In the genomic region with DNA sequence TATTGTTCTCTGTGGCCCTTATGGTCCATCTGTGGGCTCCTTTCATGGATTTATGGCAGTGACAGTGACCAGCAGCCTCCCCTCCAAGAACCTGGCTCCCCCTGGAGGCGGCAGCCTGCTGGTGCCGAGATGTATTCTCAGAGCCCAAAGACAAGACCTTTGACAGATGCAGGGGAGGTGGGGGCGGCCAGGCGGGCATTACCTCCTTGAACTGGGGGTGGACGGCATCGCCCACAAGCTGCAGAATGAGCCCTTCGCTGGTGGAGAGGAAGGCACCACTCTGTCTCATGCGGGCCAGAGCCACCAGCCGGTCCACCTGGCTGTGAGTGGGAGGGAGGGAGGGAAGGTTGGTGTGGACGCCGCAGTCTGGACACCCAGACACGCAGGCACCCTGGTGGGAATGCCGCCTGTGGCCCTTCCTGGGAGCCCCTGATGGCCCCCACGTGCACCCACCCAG, we compare ENCODE assay signal across 8 cellular contexts. TPM values are rescaled to one million over a fixed set of nuclear protein-coding genes. Genes with fewer than 3 reads are reported as not detected.
DNase-seq lines count a peak whose midpoint lies in the region; ATAC-seq and TF ChIP-seq lines count a peak whose summit lies in the region.

No MANE protein-coding gene starts in this region.

- no peak for ATAC-seq in HG03520 (IDR thresholded peaks at IDR 0.05; ENCODE audit: unreplicated experiment)

- intact Hi-C loops in testis (cut with DNase I; ENCODE audit: low total_unique reads), result no loop called here

- DNase-seq in Ammon's horn (ENCODE audit: low spot score), result peak; percentile 79
- peak; percentile 56 for DNase-seq in HCEC 1CT
- DNase-seq in SJCRH30, result peak; percentile 54 to 63
- DNase-seq in astrocyte of the cerebellum (ENCODE audit: low read depth), result no peak
- peak; percentile 52 for DNase-seq in kidney tubule cell (ENCODE audit: low spot score)
- DNase-seq in testis, result peak; percentile 71
- no peak for DNase-seq in KG1 (lab: John Stamatoyannopoulos, UW)

- H3K27ac ChIP-seq in SJCRH30, result no peak overlapping the region
- no peak overlapping the region for H3K27ac ChIP-seq in testis

- no peak for TF ChIP-seq POLR2A in testis (IDR thresholded peaks at IDR 0.05)

- H3K36me3 ChIP-seq in SJCRH30 (no peaks in the 10 kb centered on the region; the same call in 1 of the 2 replicates), testis (ENCODE audit: low read depth, missing control alignments) (no peaks in the 10 kb centered on the region)

- peak; percentile 75 for TF ChIP-seq CTCF in astrocyte of the cerebellum (IDR thresholded peaks at IDR 0.05; ENCODE audit: low read depth, low read length, missing control alignments)
- TF ChIP-seq CTCF in testis (IDR thresholded peaks at IDR 0.05), result peak; percentile 47 to 61 (median 50)

- H3K4me1 ChIP-seq in SJCRH30 (no peaks in the 10 kb centered on the region), testis (peaks cover 35% of the 10 kb centered on the region)

- no peak overlapping the region for H3K4me3 ChIP-seq in SJCRH30
- H3K4me3 ChIP-seq in astrocyte of the cerebellum (ENCODE audit: low read depth, low read length), result no peak overlapping the region
- H3K4me3 ChIP-seq in testis, result no peak overlapping the region

- no peaks in the 10 kb centered on the region for H3K9me3 ChIP-seq in SJCRH30 (replicated peaks)
- H3K9me3 ChIP-seq in testis, result no peaks in the 10 kb centered on the region

- H3K27me3 ChIP-seq in SJCRH30 (no peaks in the 10 kb centered on the region), testis (no peaks in the 10 kb centered on the region)

- WGBS in testis, 2 donors, result 76 to 92% methylated on average over 2 to 14 of the region's 14 CpGs

- in situ Hi-C loops in astrocyte of the cerebellum (cut with HindIII; ENCODE audit: low sequenced_read_pairs), result no loop called here

RNA-seq across cellular contexts. Expression of a gene that starts 6.6 kb away (rescaled TPM):
- 63.2 and 70.8 TPM in 2 replicates for total RNA-seq in SJCRH30 (2014; rRNA removed; shearing (Covaris generic))
- total RNA-seq in testis, result 10 to 100 TPM; 79.1 to 98.5 TPM
- 107 TPM for polyA plus RNA-seq in testis (ENCODE audit: insufficient read depth, low read depth, low replicate concordance)

RNA-seq across cellular contexts. Expression of a gene that starts 9.7 kb away (rescaled TPM):
- total RNA-seq in SJCRH30 (2014; rRNA removed; shearing (Covaris generic)), result not detected in 2 replicates
- not detected for total RNA-seq in testis
- not detected for polyA plus RNA-seq in testis (ENCODE audit: insufficient read depth, low read depth, low replicate concordance)

RNA-seq across cellular contexts. Expression of a gene that starts 11.7 kb away (rescaled TPM):
- total RNA-seq in SJCRH30 (2014; rRNA removed; shearing (Covaris generic)), result not detected in 2 replicates
- 1 to 10 TPM in 1 of 2 donors, under 1 TPM in 1; 0.43 to 1.0 TPM for total RNA-seq in testis
- 0.45 TPM for polyA plus RNA-seq in testis (ENCODE audit: insufficient read depth, low read depth, low replicate concordance)

RNA-seq across cellular contexts. Expression of a gene that starts 21.6 kb away (rescaled TPM):
- total RNA-seq in SJCRH30 (2014; rRNA removed; shearing (Covaris generic)), result 2.9 and 3.6 TPM in 2 replicates
- total RNA-seq in testis, result 10 to 100 TPM; 31.3 to 53.7 TPM
- 33.8 TPM for polyA plus RNA-seq in testis (ENCODE audit: insufficient read depth, low read depth, low replicate concordance)

RNA-seq across cellular contexts. Expression of a gene that starts 30.2 kb away (rescaled TPM):
- 22.1 and 25.9 TPM in 2 replicates for total RNA-seq in SJCRH30 (2014; rRNA removed; shearing (Covaris generic))
- 10 to 100 TPM; 12.0 to 16.0 TPM for total RNA-seq in testis
- polyA plus RNA-seq in testis (ENCODE audit: insufficient read depth, low read depth, low replicate concordance), result 17.3 TPM

Comparison
In these comparisons a context has a peak if more than half of its experiments do, and no peak if none do; other contexts are left out.
1. DNase-seq: peak in Ammon's horn (single experiment), HCEC 1CT (single experiment), SJCRH30 (2 of 2), kidney tubule cell (single experiment) and testis (single experiment); none in astrocyte of the cerebellum (single experiment) and KG1 (single experiment).